12 cellular contexts compared by ENCODE assay signal in genomic region chr6:15280023-15280422, GRCh38. TPM values are rescaled to one million over a fixed set of nuclear protein-coding genes. Genes with fewer than 3 reads are reported as not detected.
DNase-seq lines count a peak whose midpoint lies in the region; ATAC-seq and TF ChIP-seq lines count a peak whose summit lies in the region.
"Had no signal": no experiment of that assay in that cellular context is flagged by ENCODE, and none has a peak within 500 bp of the region (broad histone marks: within the 10 kb centered on the region; RNA-seq: fewer than 3 reads in every experiment).

No MANE protein-coding gene starts in this region.

- POLR2A ChIA-PET in SK-N-SH (lab: Yijun Ruan, JAX) = no interaction called here

- H3K36me3 ChIP-seq in SK-N-MC (ENCODE audit: insufficient read depth, low read length) = peaks cover 10% of the 10 kb centered on the region
- no peaks in the 10 kb centered on the region for H3K36me3 ChIP-seq in SK-N-SH (replicated peaks in 1 of 2; ENCODE audit: control insufficient read depth in 1 of 2, insufficient read depth in 2 of 2, low read length in 1 of 2)

- H3K9me2 ChIP-seq in SK-N-SH = no peaks in the 10 kb centered on the region

- H2AFZ ChIP-seq in SK-N-SH (ENCODE audit: low read depth) = no peak overlapping the region

- TF ChIP-seq EP300 in SK-N-SH (IDR thresholded peaks at IDR 0.05; ENCODE audit: borderline replicate concordance in 1 of 2, low read depth in 1 of 2, low read length in 1 of 2) = no peak

- peaks cover 0 to 1% (median 0%) of the 10 kb centered on the region in 3 donors for H3K27me3 Mint-ChIP-seq in CD14-positive monocyte (ENCODE audit: low read depth in 3 of 3)
- H3K27me3 Mint-ChIP-seq in natural killer cell treated with Interleukin-12 subunit alpha and Interleukin-12 subunit beta and Interleukin-15 and Interleukin-18, amount 100 ng/mL, for 72 hours = no peaks in the 10 kb centered on the region
- H3K27me3 Mint-ChIP-seq: CD8-positive, alpha-beta memory T cell had no signal

- H3K79me2 ChIP-seq in SK-N-SH (ENCODE audit: insufficient read depth) = peaks cover 36% of the 10 kb centered on the region; the same call in 1 of the 2 replicates

- H3K9ac ChIP-seq in SK-N-MC (ENCODE audit: insufficient read length) = no peak overlapping the region
- H3K9ac ChIP-seq in SK-N-SH = no peak overlapping the region

- no peak overlapping the region for H3K4me2 ChIP-seq in SK-N-SH

- H3K4me1 Mint-ChIP-seq in CD14-positive monocyte = peaks cover 84% of the 10 kb centered on the region
- peaks cover 55 to 57% of the 10 kb centered on the region in 2 donors for H3K4me1 Mint-ChIP-seq in natural killer cell treated with Interleukin-12 subunit alpha and Interleukin-12 subunit beta and Interleukin-15 and Interleukin-18, amount 100 ng/mL, for 72 hours (ENCODE audit: low read depth in 2 of 2)

- H3K4me1 ChIP-seq in SK-N-SH (ENCODE audit: control insufficient read depth in 1 of 2, insufficient read depth in 2 of 2, low read depth in 1 of 2, low read length in 1 of 2) = peaks cover 10 to 24% of the 10 kb centered on the region in 2 experiments; a peak in 3 of 4 replicates

- ATAC-seq in natural killer cell treated with Interleukin-12 subunit alpha and Interleukin-12 subunit beta and Interleukin-15 and Interleukin-18, amount 100 ng/mL, for 72 hours = no peak
- ATAC-seq: HCT116 had no signal

- H3K36me3 Mint-ChIP-seq in CD14-positive monocyte = peaks cover 40 to 41% of the 10 kb centered on the region in 2 donors
- no peaks in the 10 kb centered on the region for H3K36me3 Mint-ChIP-seq in natural killer cell treated with Interleukin-12 subunit alpha and Interleukin-12 subunit beta and Interleukin-15 and Interleukin-18, amount 100 ng/mL, for 72 hours
- H3K36me3 Mint-ChIP-seq: CD8-positive, alpha-beta memory T cell had no signal

- no peak for TF ChIP-seq RAD21 in SK-N-SH (IDR thresholded peaks at IDR 0.05; ENCODE audit: low read length)

- H3K27ac Mint-ChIP-seq in CD14-positive monocyte = peak overlapping the region in 4 of 7 donors; percentile 11 to 37 (median 22)
- peak overlapping the region; percentile 4 to 16 for H3K27ac Mint-ChIP-seq in natural killer cell treated with Interleukin-12 subunit alpha and Interleukin-12 subunit beta and Interleukin-15 and Interleukin-18, amount 100 ng/mL, for 72 hours

- 64% methylated on average over 6 of the region's 6 CpGs for WGBS in SK-N-SH (ENCODE audit: low lambda C conversion rate)

- intact Hi-C loops in CD14-positive monocyte (cut with micrococcal nuclease) = no loop called here

- CTCF ChIA-PET in SK-N-SH (lab: Yijun Ruan, JAX) = no interaction called here

- H3K4me3 ChIP-seq in SK-N-MC (peak overlapping the region; percentile 11; the same call in 1 of the 2 replicates), fibroblast of pulmonary artery (replicated peaks; ENCODE audit: low read depth, low read length) (no peak overlapping the region), SK-N-SH (ENCODE audit: low read depth in 2 of 2, low read length in 1 of 2) (no peak overlapping the region)

- no peaks in the 10 kb centered on the region for H3K27me3 ChIP-seq in SK-N-SH (ENCODE audit: insufficient read depth)

- no peaks in the 10 kb centered on the region for H3K9me3 Mint-ChIP-seq in CD14-positive monocyte
- no peaks in the 10 kb centered on the region for H3K9me3 Mint-ChIP-seq in natural killer cell treated with Interleukin-12 subunit alpha and Interleukin-12 subunit beta and Interleukin-15 and Interleukin-18, amount 100 ng/mL, for 72 hours
- H3K9me3 Mint-ChIP-seq: CD8-positive, alpha-beta memory T cell had no signal

- TF ChIP-seq CTCF in CD14-positive monocyte (IDR thresholded peaks at IDR 0.05) (no peak), fibroblast of pulmonary artery (IDR thresholded peaks at IDR 0.05; ENCODE audit: low read length, missing control alignments) (no peak), SK-N-SH (IDR thresholded peaks at IDR 0.05) (no peak)

- DNase-seq in CD14-positive monocyte (ENCODE audit: low spot score) (no peak), SK-N-MC (ENCODE audit: low read depth, low spot score) (no peak), fibroblast of pulmonary artery (ENCODE audit: low read depth) (peak; percentile 65), NCI-H748 (lab: John Stamatoyannopoulos, UW; ENCODE audit: unreplicated experiment) (no peak), SK-N-SH (no peak), foreskin melanocyte (no peak), NCI-H1092 treated with DMSO at 0.1 percent for 48 hours (lab: John Stamatoyannopoulos, UW) (no peak)
- DNase-seq in natural killer cell treated with Interleukin-12 subunit alpha and Interleukin-12 subunit beta and Interleukin-15 and Interleukin-18, amount 100 ng/mL, for 72 hours (ENCODE audit: low spot score) = no peak
- DNase-seq: CD8-positive, alpha-beta memory T cell; NCI-H1694 treated with DMSO at 0.1 percent for 48 hours; stimulated activated naive CD4-positive, alpha-beta T cell had no signal

- H4K20me1 ChIP-seq in SK-N-SH (ENCODE audit: insufficient read depth) = peaks cover 20% of the 10 kb centered on the region

- no peaks in the 10 kb centered on the region for H3K9me3 ChIP-seq in SK-N-MC (ENCODE audit: low read depth, low read length)
- no peaks in the 10 kb centered on the region for H3K9me3 ChIP-seq in SK-N-SH

- peaks cover 5% of the 10 kb centered on the region for H3F3A ChIP-seq in SK-N-SH (replicated peaks; ENCODE audit: insufficient read depth)

- H3K27ac ChIP-seq in SK-N-MC = peak overlapping the region; percentile 60
- no peak overlapping the region for H3K27ac ChIP-seq in SK-N-SH (ENCODE audit: low read depth in 2 of 2, low read length in 1 of 2)

- no peak overlapping the region for H3K4me3 Mint-ChIP-seq in CD14-positive monocyte
- H3K4me3 Mint-ChIP-seq in natural killer cell treated with Interleukin-12 subunit alpha and Interleukin-12 subunit beta and Interleukin-15 and Interleukin-18, amount 100 ng/mL, for 72 hours = no peak overlapping the region

TF ChIP-seq in SK-N-SH, 30 proteins besides CTCF, POLR2A, EP300 and RAD21:
- TF ChIP-seq IRF3 (IDR thresholded peaks at IDR 0.05; ENCODE audit: low read depth, low read length) = no peak
- no peak for TF ChIP-seq FOXM1 (IDR thresholded peaks at IDR 0.05; ENCODE audit: low read depth)
- TF ChIP-seq JUND (IDR thresholded peaks at IDR 0.05) = no peak
- no peak for TF ChIP-seq PBX3 (IDR thresholded peaks at IDR 0.05)
- TF ChIP-seq ELF1 (IDR thresholded peaks at IDR 0.05) = no peak
TF ChIP-seq in SK-N-SH: peak in this region for 0.

RNA-seq across cellular contexts. Expression of gene JARID2, which starts 34.2 kb away (rescaled TPM):
- 10 to 100 TPM in 1 of 2 donors, 1 to 10 TPM in 1; 6.8 to 12.5 TPM for polyA plus RNA-seq in CD14-positive monocyte
- 10 to 100 TPM; 28.6 to 34.9 TPM for total RNA-seq in natural killer cell treated with Interleukin-12 subunit alpha and Interleukin-12 subunit beta and Interleukin-15 and Interleukin-18, amount 100 ng/mL, for 72 hours
- polyA plus RNA-seq in SK-N-SH (2012; rRNA removed) = 3.4 and 3.7 TPM in 2 replicates
- 2.5 and 2.8 TPM in 2 replicates for polyA plus RNA-seq in SK-N-SH (2012; cell fraction: cytosol; rRNA removed)
- 6.3 and 6.7 TPM in 2 replicates for polyA plus RNA-seq in SK-N-SH (2012; cell fraction: nucleus; rRNA removed)
